In the genomic region with DNA sequence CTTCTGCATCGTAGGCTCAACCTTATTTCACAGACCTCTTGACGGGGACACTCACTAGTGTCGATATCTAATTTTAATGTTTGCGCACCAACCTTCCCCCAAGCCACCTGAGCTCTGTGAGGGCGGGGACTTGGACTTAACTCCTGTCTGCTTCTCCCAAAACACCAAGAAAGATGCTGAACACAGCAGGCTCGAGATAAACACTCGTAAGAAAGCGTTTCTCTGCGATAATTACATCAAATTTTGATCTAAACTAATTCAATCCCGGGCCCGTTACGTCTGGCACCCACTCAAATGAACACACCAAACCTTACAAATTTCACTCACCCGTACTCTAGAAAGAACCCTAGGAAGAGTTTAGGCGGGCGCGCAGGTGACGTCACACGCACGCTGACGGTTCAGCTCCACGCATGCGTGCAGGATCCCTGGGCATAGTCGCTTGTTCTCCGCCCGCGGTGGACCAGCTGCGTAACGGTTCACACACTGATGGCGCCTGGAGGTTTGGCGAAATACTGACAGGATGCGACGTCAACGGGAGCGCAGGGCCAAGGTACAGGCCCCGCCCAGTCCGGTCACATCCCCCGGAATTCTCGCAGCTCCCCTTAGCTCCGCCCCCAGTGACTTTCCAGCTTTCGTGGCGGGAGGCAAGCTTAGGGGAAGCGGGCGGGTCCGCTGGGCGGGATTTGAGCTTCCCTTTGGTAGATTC, we compare ENCODE assay signal across 1 cellular context.
A peak's percentile ranks its signal among the peaks of the same experiment; 100 is the strongest.
TF ChIP-seq lines count a peak whose summit lies in the region.

A gene with protein sequence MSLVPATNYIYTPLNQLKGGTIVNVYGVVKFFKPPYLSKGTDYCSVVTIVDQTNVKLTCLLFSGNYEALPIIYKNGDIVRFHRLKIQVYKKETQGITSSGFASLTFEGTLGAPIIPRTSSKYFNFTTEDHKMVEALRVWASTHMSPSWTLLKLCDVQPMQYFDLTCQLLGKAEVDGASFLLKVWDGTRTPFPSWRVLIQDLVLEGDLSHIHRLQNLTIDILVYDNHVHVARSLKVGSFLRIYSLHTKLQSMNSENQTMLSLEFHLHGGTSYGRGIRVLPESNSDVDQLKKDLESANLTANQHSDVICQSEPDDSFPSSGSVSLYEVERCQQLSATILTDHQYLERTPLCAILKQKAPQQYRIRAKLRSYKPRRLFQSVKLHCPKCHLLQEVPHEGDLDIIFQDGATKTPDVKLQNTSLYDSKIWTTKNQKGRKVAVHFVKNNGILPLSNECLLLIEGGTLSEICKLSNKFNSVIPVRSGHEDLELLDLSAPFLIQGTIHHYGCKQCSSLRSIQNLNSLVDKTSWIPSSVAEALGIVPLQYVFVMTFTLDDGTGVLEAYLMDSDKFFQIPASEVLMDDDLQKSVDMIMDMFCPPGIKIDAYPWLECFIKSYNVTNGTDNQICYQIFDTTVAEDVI (minus strand): TSS at position 359 of the 706 bp plus-strand sequence. CDS start 32,652 bp downstream, outside the sequence.

TF ChIP-seq in HepG2, 621 proteins besides CTCF, POLR2A, EP300 and RAD21 (continued from another document and continues in another):
- TF ChIP-seq, protein P1, sequence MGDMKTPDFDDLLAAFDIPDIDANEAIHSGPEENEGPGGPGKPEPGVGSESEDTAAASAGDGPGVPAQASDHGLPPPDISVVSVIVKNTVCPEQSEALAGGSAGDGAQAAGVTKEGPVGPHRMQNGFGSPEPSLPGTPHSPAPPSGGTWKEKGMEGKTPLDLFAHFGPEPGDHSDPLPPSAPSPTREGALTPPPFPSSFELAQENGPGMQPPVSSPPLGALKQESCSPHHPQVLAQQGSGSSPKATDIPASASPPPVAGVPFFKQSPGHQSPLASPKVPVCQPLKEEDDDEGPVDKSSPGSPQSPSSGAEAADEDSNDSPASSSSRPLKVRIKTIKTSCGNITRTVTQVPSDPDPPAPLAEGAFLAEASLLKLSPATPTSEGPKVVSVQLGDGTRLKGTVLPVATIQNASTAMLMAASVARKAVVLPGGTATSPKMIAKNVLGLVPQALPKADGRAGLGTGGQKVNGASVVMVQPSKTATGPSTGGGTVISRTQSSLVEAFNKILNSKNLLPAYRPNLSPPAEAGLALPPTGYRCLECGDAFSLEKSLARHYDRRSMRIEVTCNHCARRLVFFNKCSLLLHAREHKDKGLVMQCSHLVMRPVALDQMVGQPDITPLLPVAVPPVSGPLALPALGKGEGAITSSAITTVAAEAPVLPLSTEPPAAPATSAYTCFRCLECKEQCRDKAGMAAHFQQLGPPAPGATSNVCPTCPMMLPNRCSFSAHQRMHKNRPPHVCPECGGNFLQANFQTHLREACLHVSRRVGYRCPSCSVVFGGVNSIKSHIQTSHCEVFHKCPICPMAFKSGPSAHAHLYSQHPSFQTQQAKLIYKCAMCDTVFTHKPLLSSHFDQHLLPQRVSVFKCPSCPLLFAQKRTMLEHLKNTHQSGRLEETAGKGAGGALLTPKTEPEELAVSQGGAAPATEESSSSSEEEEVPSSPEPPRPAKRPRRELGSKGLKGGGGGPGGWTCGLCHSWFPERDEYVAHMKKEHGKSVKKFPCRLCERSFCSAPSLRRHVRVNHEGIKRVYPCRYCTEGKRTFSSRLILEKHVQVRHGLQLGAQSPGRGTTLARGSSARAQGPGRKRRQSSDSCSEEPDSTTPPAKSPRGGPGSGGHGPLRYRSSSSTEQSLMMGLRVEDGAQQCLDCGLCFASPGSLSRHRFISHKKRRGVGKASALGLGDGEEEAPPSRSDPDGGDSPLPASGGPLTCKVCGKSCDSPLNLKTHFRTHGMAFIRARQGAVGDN (CRISPR knock-in tag; IDR thresholded peaks at IDR 0.05) = peak; percentile 95
- TF ChIP-seq CBX1 (IDR thresholded peaks at IDR 0.05; ENCODE audit: low read depth) (peak; percentile 72), POLR2G (IDR thresholded peaks at IDR 0.05; ENCODE audit: low read depth, low read length) (peak; percentile 84), FOXC1 (CRISPR knock-in tag; IDR thresholded peaks at IDR 0.05; ENCODE audit: borderline replicate concordance) (no peak), ZNF589 (CRISPR knock-in tag; conservative IDR thresholded peaks at IDR 0.05) (no peak), ZNF350 (CRISPR knock-in tag; IDR thresholded peaks at IDR 0.05; ENCODE audit: borderline replicate concordance, low read depth) (peak; percentile 93), ZNF10 (CRISPR knock-in tag; IDR thresholded peaks at IDR 0.05; ENCODE audit: borderline replicate concordance, low read depth) (no peak), MTA3 (CRISPR knock-in tag; IDR thresholded peaks at IDR 0.05) (no peak), SOX5 (CRISPR knock-in tag; IDR thresholded peaks at IDR 0.05; ENCODE audit: borderline replicate concordance) (peak; percentile 33; the same call in 1 of the 2 replicates), SMARCC2 (IDR thresholded peaks at IDR 0.05) (no peak), SYNCRIP (IDR thresholded peaks at IDR 0.05; ENCODE audit: insufficient read depth, low read depth, low read length) (no peak), ZNF547 (CRISPR knock-in tag; IDR thresholded peaks at IDR 0.05) (peak; percentile 75; the same call in 1 of the 2 replicates), NFKB2 (CRISPR knock-in tag; IDR thresholded peaks at IDR 0.05; ENCODE audit: borderline replicate concordance) (peak; percentile 62; the same call in 1 of the 2 replicates), ZBTB21 (CRISPR knock-in tag; IDR thresholded peaks at IDR 0.05) (peak; percentile 99), KLF15 (CRISPR knock-in tag; IDR thresholded peaks at IDR 0.05; ENCODE audit: borderline replicate concordance) (0 out of 2 replicates have a peak, but pooled peaks have one; percentile 53), REPIN1 (CRISPR knock-in tag; IDR thresholded peaks at IDR 0.05; ENCODE audit: borderline replicate concordance, low read depth) (peak; percentile 24; the same call in 1 of the 2 replicates), NFRKB (IDR thresholded peaks at IDR 0.05) (no peak), MXD4 (CRISPR knock-in tag; IDR thresholded peaks at IDR 0.05) (peak; percentile 63; the same call in 1 of the 2 replicates), RBFOX2 (IDR thresholded peaks at IDR 0.05; ENCODE audit: low read depth, low read length) (peak; percentile 55; the same call in 1 of the 2 replicates), SNAI1 (CRISPR knock-in tag; IDR thresholded peaks at IDR 0.05; ENCODE audit: borderline replicate concordance) (peak; percentile 21; the same call in 1 of the 2 replicates), TBL1XR1 (IDR thresholded peaks at IDR 0.05; ENCODE audit: borderline replicate concordance, low read length, partially characterized antibody) (no peak), ZNF724P (CRISPR knock-in tag; IDR thresholded peaks at IDR 0.05; ENCODE audit: borderline replicate concordance) (no peak), ZNF615 (CRISPR knock-in tag; IDR thresholded peaks at IDR 0.05; ENCODE audit: borderline replicate concordance) (no peak), NPAS2 (CRISPR knock-in tag; IDR thresholded peaks at IDR 0.05; ENCODE audit: borderline replicate concordance) (no peak), CEBPG (CRISPR knock-in tag; IDR thresholded peaks at IDR 0.05) (peak; percentile 68), RXRB (CRISPR knock-in tag; IDR thresholded peaks at IDR 0.05; ENCODE audit: borderline replicate concordance) (0 out of 2 replicates have a peak, but pooled peaks have one; percentile 19), ZNF879 (CRISPR knock-in tag; IDR thresholded peaks at IDR 0.05) (no peak), HOXA3 (CRISPR knock-in tag; IDR thresholded peaks at IDR 0.05) (peak; percentile 100), ATF7-NPFF (CRISPR knock-in tag; IDR thresholded peaks at IDR 0.05; ENCODE audit: low read depth) (peak; percentile 77)
- TF ChIP-seq, protein P2, sequence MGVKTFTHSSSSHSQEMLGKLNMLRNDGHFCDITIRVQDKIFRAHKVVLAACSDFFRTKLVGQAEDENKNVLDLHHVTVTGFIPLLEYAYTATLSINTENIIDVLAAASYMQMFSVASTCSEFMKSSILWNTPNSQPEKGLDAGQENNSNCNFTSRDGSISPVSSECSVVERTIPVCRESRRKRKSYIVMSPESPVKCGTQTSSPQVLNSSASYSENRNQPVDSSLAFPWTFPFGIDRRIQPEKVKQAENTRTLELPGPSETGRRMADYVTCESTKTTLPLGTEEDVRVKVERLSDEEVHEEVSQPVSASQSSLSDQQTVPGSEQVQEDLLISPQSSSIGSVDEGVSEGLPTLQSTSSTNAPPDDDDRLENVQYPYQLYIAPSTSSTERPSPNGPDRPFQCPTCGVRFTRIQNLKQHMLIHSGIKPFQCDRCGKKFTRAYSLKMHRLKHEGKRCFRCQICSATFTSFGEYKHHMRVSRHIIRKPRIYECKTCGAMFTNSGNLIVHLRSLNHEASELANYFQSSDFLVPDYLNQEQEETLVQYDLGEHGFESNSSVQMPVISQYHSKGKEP (CRISPR knock-in tag; IDR thresholded peaks at IDR 0.05) = no peak
- TF ChIP-seq, protein P3, sequence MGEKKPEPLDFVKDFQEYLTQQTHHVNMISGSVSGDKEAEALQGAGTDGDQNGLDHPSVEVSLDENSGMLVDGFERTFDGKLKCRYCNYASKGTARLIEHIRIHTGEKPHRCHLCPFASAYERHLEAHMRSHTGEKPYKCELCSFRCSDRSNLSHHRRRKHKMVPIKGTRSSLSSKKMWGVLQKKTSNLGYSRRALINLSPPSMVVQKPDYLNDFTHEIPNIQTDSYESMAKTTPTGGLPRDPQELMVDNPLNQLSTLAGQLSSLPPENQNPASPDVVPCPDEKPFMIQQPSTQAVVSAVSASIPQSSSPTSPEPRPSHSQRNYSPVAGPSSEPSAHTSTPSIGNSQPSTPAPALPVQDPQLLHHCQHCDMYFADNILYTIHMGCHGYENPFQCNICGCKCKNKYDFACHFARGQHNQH (CRISPR knock-in tag; IDR thresholded peaks at IDR 0.05) = peak; percentile 49
- TF ChIP-seq, protein P4, sequence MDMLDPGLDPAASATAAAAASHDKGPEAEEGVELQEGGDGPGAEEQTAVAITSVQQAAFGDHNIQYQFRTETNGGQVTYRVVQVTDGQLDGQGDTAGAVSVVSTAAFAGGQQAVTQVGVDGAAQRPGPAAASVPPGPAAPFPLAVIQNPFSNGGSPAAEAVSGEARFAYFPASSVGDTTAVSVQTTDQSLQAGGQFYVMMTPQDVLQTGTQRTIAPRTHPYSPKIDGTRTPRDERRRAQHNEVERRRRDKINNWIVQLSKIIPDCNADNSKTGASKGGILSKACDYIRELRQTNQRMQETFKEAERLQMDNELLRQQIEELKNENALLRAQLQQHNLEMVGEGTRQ (IDR thresholded peaks at IDR 0.05; ENCODE audit: low read depth, low read length) = no peak
- TF ChIP-seq, protein P4 (CRISPR knock-in tag; IDR thresholded peaks at IDR 0.05; ENCODE audit: borderline replicate concordance) = no peak; the same call in 1 of the 2 replicates
- TF ChIP-seq, protein P5, sequence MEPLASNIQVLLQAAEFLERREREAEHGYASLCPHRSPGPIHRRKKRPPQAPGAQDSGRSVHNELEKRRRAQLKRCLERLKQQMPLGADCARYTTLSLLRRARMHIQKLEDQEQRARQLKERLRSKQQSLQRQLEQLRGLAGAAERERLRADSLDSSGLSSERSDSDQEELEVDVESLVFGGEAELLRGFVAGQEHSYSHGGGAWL (CRISPR knock-in tag; IDR thresholded peaks at IDR 0.05) = peak; percentile 53; the same call in 1 of the 2 replicates
- TF ChIP-seq, protein P6, sequence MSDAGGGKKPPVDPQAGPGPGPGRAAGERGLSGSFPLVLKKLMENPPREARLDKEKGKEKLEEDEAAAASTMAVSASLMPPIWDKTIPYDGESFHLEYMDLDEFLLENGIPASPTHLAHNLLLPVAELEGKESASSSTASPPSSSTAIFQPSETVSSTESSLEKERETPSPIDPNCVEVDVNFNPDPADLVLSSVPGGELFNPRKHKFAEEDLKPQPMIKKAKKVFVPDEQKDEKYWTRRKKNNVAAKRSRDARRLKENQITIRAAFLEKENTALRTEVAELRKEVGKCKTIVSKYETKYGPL (CRISPR knock-in tag; IDR thresholded peaks at IDR 0.05) = no peak
- TF ChIP-seq, protein P7, sequence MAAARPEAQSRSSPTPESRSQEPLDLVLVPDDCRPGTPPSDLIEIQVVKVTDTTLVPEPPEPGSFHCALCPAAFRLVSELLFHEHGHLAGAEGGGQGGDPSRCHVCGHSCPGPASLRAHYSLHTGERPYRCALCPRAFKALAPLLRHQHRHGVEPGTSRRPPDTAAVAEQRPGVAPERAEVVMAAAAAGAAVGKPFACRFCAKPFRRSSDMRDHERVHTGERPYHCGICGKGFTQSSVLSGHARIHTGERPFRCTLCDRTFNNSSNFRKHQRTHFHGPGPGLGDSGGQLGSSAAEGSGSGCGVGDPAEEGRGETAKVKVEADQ (CRISPR knock-in tag; IDR thresholded peaks at IDR 0.05; ENCODE audit: borderline replicate concordance) = 0 out of 2 replicates have a peak, but pooled peaks have one; percentile 71
- TF ChIP-seq, protein P8, sequence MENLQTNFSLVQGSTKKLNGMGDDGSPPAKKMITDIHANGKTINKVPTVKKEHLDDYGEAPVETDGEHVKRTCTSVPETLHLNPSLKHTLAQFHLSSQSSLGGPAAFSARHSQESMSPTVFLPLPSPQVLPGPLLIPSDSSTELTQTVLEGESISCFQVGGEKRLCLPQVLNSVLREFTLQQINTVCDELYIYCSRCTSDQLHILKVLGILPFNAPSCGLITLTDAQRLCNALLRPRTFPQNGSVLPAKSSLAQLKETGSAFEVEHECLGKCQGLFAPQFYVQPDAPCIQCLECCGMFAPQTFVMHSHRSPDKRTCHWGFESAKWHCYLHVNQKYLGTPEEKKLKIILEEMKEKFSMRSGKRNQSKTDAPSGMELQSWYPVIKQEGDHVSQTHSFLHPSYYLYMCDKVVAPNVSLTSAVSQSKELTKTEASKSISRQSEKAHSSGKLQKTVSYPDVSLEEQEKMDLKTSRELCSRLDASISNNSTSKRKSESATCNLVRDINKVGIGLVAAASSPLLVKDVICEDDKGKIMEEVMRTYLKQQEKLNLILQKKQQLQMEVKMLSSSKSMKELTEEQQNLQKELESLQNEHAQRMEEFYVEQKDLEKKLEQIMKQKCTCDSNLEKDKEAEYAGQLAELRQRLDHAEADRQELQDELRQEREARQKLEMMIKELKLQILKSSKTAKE (CRISPR knock-in tag; IDR thresholded peaks at IDR 0.05; ENCODE audit: borderline replicate concordance) = no peak
- TF ChIP-seq, protein P9, sequence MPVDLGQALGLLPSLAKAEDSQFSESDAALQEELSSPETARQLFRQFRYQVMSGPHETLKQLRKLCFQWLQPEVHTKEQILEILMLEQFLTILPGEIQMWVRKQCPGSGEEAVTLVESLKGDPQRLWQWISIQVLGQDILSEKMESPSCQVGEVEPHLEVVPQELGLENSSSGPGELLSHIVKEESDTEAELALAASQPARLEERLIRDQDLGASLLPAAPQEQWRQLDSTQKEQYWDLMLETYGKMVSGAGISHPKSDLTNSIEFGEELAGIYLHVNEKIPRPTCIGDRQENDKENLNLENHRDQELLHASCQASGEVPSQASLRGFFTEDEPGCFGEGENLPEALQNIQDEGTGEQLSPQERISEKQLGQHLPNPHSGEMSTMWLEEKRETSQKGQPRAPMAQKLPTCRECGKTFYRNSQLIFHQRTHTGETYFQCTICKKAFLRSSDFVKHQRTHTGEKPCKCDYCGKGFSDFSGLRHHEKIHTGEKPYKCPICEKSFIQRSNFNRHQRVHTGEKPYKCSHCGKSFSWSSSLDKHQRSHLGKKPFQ (CRISPR knock-in tag; IDR thresholded peaks at IDR 0.05; ENCODE audit: insufficient replicate concordance) = peak; percentile 68
